In the genomic region with DNA sequence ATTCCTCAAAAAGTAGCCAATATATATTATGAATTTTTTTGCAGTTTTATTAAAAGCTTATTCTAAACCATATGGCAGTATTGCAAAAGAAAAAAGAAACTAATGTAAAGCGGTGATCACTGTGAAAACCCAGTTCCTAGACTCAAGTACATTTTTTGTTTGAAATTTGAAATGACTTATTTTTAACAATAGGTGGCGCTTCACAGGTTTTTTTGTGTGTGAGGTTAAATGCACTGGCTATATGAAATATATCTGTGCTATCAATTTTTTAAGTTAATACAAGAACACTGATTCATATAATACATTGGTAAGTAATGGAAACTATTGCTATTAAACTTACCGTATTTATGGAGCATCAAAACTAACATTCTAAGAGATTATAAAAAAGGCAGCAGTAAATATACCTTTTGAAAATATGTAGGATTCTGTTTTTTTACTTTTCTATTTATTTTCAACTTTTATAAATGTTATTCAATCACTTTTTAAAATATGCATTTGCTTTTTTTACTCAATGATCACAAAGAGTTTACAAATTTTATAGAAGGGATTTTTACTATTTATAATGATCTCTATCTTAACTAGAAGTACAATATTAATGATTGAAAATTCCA, we compare ENCODE assay signal across 8 cellular contexts.
DNase-seq lines count a peak whose midpoint lies in the region; ATAC-seq and TF ChIP-seq lines count a peak whose summit lies in the region.

No MANE protein-coding gene starts in this region.

- TF ChIP-seq CTCF in nephron progenitor cell (IDR thresholded peaks at IDR 0.05): peak; percentile 54

- DNase-seq in GM03348 (ENCODE audit: low spot score): peak; percentile 39
- DNase-seq in Kasumi-1 (lab: John Stamatoyannopoulos, UW): peak; percentile 59 to 62
- DNase-seq in astrocyte of the hippocampus (ENCODE audit: low read depth, low spot score): peak; percentile 25
- no peak for DNase-seq in nephron progenitor cell
- DNase-seq in DMS79 (lab: John Stamatoyannopoulos, UW): no peak
- DNase-seq in NCI-H774 (lab: John Stamatoyannopoulos, UW): no peak
- DNase-seq in COR-L47 (lab: John Stamatoyannopoulos, UW): no peak

- H3K4me3 Mint-ChIP-seq in nephron progenitor cell: no peak overlapping the region

- no peaks in the 10 kb centered on the region for H3K36me3 Mint-ChIP-seq in nephron progenitor cell (ENCODE audit: low read depth)

- H3K4me1 Mint-ChIP-seq in nephron progenitor cell: peaks cover 35% of the 10 kb centered on the region

- no peaks in the 10 kb centered on the region for H3K27me3 Mint-ChIP-seq in nephron progenitor cell (ENCODE audit: low read depth, poor library complexity)

- H3K27ac Mint-ChIP-seq in nephron progenitor cell: no peak overlapping the region

- no peaks in the 10 kb centered on the region for H3K9me3 Mint-ChIP-seq in nephron progenitor cell

- no peak for ATAC-seq in GM18867 (IDR thresholded peaks at IDR 0.05; ENCODE audit: unreplicated experiment)

Comparison
In these comparisons a context has a peak if more than half of its experiments do, and no peak if none do; other contexts are left out.
1. DNase-seq: peak in GM03348 (single experiment), Kasumi-1 (2 of 2) and astrocyte of the hippocampus (single experiment); none in nephron progenitor cell (single experiment), DMS79 (single experiment), NCI-H774 (single experiment) and COR-L47 (single experiment).